In genomic region chr14:36845346-36846042, GRCh38 we compare ENCODE assay signal across 30 cellular contexts.
"Had no signal": no experiment of that assay in that cellular context is flagged by ENCODE, and none has a peak within 500 bp of the region (broad histone marks: within the 10 kb centered on the region; RNA-seq: fewer than 3 reads in every experiment).

No MANE protein-coding gene starts in this region.

- H3K27ac Mint-ChIP-seq: activated CD4-positive, alpha-beta memory T cell treated with anti-CD3 and anti-CD28 coated beads for 36 hours; activated CD4-positive, alpha-beta T cell treated with anti-CD3 and anti-CD28 coated beads, Interleukin-2, amount 10 ng/mL, durations not matched to agents 24 days and 14 days; activated T-cell treated with anti-CD3 and anti-CD28 coated beads, Interleukin-2, amount 50 U/mL, for 24 hours; dendritic cell treated with granulocyte-macrophage colony-stimulating factor and Interleukin-4, amounts not matched to agents 40 ng/mL and 50 ng/mL, for 4 days; immature natural killer cell; memory B cell; natural killer cell; neural progenitor cell; stimulated activated naive B cell treated with anti-CD40 and anti-IgM and Interleukin-4, amounts not matched to agents 10 μg/mL and 1 μg/mL and 100 μg/mL, for 72 hours had no signal

- H3K4me1 ChIP-seq: breast epithelium, heart left ventricle, right atrium auricular region, stomach, thyroid gland, upper lobe of left lung, vagina had no signal

- H3K9me3 ChIP-seq: breast epithelium, esophagus squamous epithelium, heart left ventricle, right atrium auricular region, stomach, thyroid gland, upper lobe of left lung, vagina had no signal

- H3K36me3 ChIP-seq: breast epithelium, esophagus squamous epithelium, heart left ventricle, neural progenitor cell, right atrium auricular region, stomach, thyroid gland, upper lobe of left lung, vagina had no signal

- H3K27me3 ChIP-seq: breast epithelium, esophagus squamous epithelium, neural progenitor cell, right atrium auricular region, stomach, thyroid gland, upper lobe of left lung, vagina had no signal

- H3K4me3 ChIP-seq: breast epithelium, esophagus squamous epithelium, heart left ventricle, neural progenitor cell, right atrium auricular region, stomach, thyroid gland, upper lobe of left lung, vagina had no signal

- ATAC-seq: heart left ventricle; natural killer cell; stimulated activated naive B cell treated with anti-CD40 and anti-IgM and Interleukin-4, amounts not matched to agents 10 μg/mL and 1 μg/mL and 100 μg/mL, for 72 hours had no signal

- H3K4me3 Mint-ChIP-seq: activated CD4-positive, alpha-beta memory T cell treated with anti-CD3 and anti-CD28 coated beads for 36 hours; activated CD4-positive, alpha-beta T cell treated with anti-CD3 and anti-CD28 coated beads, Interleukin-2, amount 10 ng/mL, durations not matched to agents 24 days and 14 days; activated T-cell treated with anti-CD3 and anti-CD28 coated beads, Interleukin-2, amount 50 U/mL, for 24 hours; dendritic cell treated with granulocyte-macrophage colony-stimulating factor and Interleukin-4, amounts not matched to agents 40 ng/mL and 50 ng/mL, for 4 days; immature natural killer cell; memory B cell; natural killer cell; neural progenitor cell; stimulated activated naive B cell treated with anti-CD40 and anti-IgM and Interleukin-4, amounts not matched to agents 10 μg/mL and 1 μg/mL and 100 μg/mL, for 72 hours had no signal

- H3K9ac ChIP-seq: neural progenitor cell had no signal

- FAIRE-seq: kidney had no signal

- H3K9me3 Mint-ChIP-seq: activated CD4-positive, alpha-beta T cell treated with anti-CD3 and anti-CD28 coated beads, Interleukin-2, amount 10 ng/mL, durations not matched to agents 24 days and 14 days; activated T-cell treated with anti-CD3 and anti-CD28 coated beads, Interleukin-2, amount 50 U/mL, for 24 hours; dendritic cell treated with granulocyte-macrophage colony-stimulating factor and Interleukin-4, amounts not matched to agents 40 ng/mL and 50 ng/mL, for 4 days; memory B cell; neural progenitor cell had no signal

- H2AFZ ChIP-seq: neural progenitor cell had no signal

- H3K4me1 Mint-ChIP-seq: activated CD4-positive, alpha-beta T cell treated with anti-CD3 and anti-CD28 coated beads, Interleukin-2, amount 10 ng/mL, durations not matched to agents 24 days and 14 days; immature natural killer cell; memory B cell; natural killer cell; stimulated activated naive B cell treated with anti-CD40 and anti-IgM and Interleukin-4, amounts not matched to agents 10 μg/mL and 1 μg/mL and 100 μg/mL, for 72 hours had no signal

- H3K27ac ChIP-seq: breast epithelium, epithelial cell of prostate, esophagus squamous epithelium, heart left ventricle, neural progenitor cell, right atrium auricular region, stomach, thyroid gland, upper lobe of left lung, vagina had no signal

- DNase-seq: activated CD4-positive, alpha-beta memory T cell treated with anti-CD3 and anti-CD28 coated beads for 36 hours; activated CD4-positive, alpha-beta T cell treated with anti-CD3 and anti-CD28 coated beads, Interleukin-2, amount 10 ng/mL, durations not matched to agents 24 days and 14 days; activated CD4-positive, CD25-positive, alpha-beta regulatory T cell treated with anti-CD3 and anti-CD28 coated beads, Interleukin-2, amount 50 U/mL, for 72 hours; activated CD8-positive, alpha-beta memory T cell treated with anti-CD3 and anti-CD28 coated beads, Interleukin-2, amount 50 U/mL, for 48 hours; activated gamma-delta T cell; activated naive CD4-positive, alpha-beta T cell treated with anti-CD3 and anti-CD28 coated beads, Interleukin-2, amount 50 U/mL, for 16 hours; activated T-cell treated with anti-CD3 and anti-CD28 coated beads, Interleukin-2, amount 50 U/mL, for 24 hours; central memory CD4-positive, alpha-beta T cell; esophagus squamous epithelium; heart left ventricle; hypothalamus; immature natural killer cell; kidney; midbrain; natural killer cell; occipital lobe; stimulated activated CD4-positive, alpha-beta T cell treated with anti-CD3 and anti-CD28 coated beads, Interleukin-15, amount 100 ng/mL, for 24 hours; stimulated activated CD4-positive, alpha-beta T cell treated with anti-CD3 and anti-CD28 coated beads, Interleukin-2, amount 100 ng/mL, for 24 hours; stimulated activated naive B cell treated with anti-CD40 and anti-IgM and Interleukin-4, amounts not matched to agents 10 μg/mL and 1 μg/mL and 100 μg/mL, for 72 hours; stomach; T-helper 2 cell; thyroid gland; upper lobe of left lung had no signal

- H3K27me3 Mint-ChIP-seq: activated CD4-positive, alpha-beta memory T cell treated with anti-CD3 and anti-CD28 coated beads for 36 hours; activated CD4-positive, alpha-beta T cell treated with anti-CD3 and anti-CD28 coated beads, Interleukin-2, amount 10 ng/mL, durations not matched to agents 24 days and 14 days; activated T-cell treated with anti-CD3 and anti-CD28 coated beads, Interleukin-2, amount 50 U/mL, for 24 hours; dendritic cell treated with granulocyte-macrophage colony-stimulating factor and Interleukin-4, amounts not matched to agents 40 ng/mL and 50 ng/mL, for 4 days; memory B cell; stimulated activated naive B cell treated with anti-CD40 and anti-IgM and Interleukin-4, amounts not matched to agents 10 μg/mL and 1 μg/mL and 100 μg/mL, for 72 hours had no signal

- H3K36me3 Mint-ChIP-seq: activated CD4-positive, alpha-beta memory T cell treated with anti-CD3 and anti-CD28 coated beads for 36 hours; immature natural killer cell; memory B cell; natural killer cell; neural progenitor cell; stimulated activated naive B cell treated with anti-CD40 and anti-IgM and Interleukin-4, amounts not matched to agents 10 μg/mL and 1 μg/mL and 100 μg/mL, for 72 hours had no signal
